10 cellular contexts compared by ENCODE assay signal in genomic region chr19:8343483-8343844, GRCh38. TPM values are rescaled to one million over a fixed set of nuclear protein-coding genes. Genes with fewer than 3 reads are reported as not detected.
DNase-seq lines count a peak whose midpoint lies in the region; ATAC-seq, FAIRE-seq and TF ChIP-seq lines count a peak whose summit lies in the region.
"Had no signal": no experiment of that assay in that cellular context is flagged by ENCODE, and none has a peak within 500 bp of the region (broad histone marks: within the 10 kb centered on the region; RNA-seq: fewer than 3 reads in every experiment).

No MANE protein-coding gene starts in this region.

- peak overlapping the region in 1 of 2 experiments; percentile 78; a peak in 1 of 4 replicates for H3K9ac ChIP-seq in K562 (ENCODE audit: insufficient read depth in 1 of 2, low read depth in 2 of 2, low read length in 2 of 2)

- FAIRE-seq in A549 (lab: Jason Lieb, UNC) (no peak), K562 (lab: Jason Lieb, UNC) (no peak), RCC 7860 (lab: Jason Lieb, UNC) (no peak)
- FAIRE-seq: bronchial epithelial cell, urothelium cell line had no signal

- POLR2A ChIA-PET in A549 (lab: Yijun Ruan, JAX) (no interaction called here), K562 (lab: Yijun Ruan, JAX) (interaction anchor here (0.6 to 0.8 kb wide), 3 partner anchors 8 to 48 kb away, joined by 3 to 5 read pairs (median 3); partner anchors contain the start of genes NDUFA7 and RPS28)
- POLR2A ChIA-PET in naive thymus-derived CD8-positive, alpha-beta T cell (lab: Charles Lee): interaction anchor here (1.3 kb wide), 1 partner anchor 11 kb away, joined by 4 read pairs; no protein-coding TSS in a partner anchor

- in situ Hi-C loops in HAP-1 (cut with MboI; ENCODE audit: low sequenced_read_pairs) (no loop called here), K562 (cut with MboI) (no loop called here), transverse colon (cut with MboI; ENCODE audit: low pct_ligation_motif_present in 1 of 4, low pct_unique_long_range_greater_than_20kb in 1 of 4, low sequenced_read_pairs in 3 of 4) (no loop called here)

- no TSS peak for BruUV-seq in K562 (replicated peaks; lab: Mats Ljungman, UMichigan)

- WGBS in A549 (ENCODE audit: missing lambda C conversion rate): 51% methylated on average over 11 of the region's 11 CpGs
- WGBS in K562 (ENCODE audit: insufficient coverage, low coverage, missing lambda C conversion rate): 28% methylated on average over 11 of the region's 11 CpGs
- WGBS in transverse colon (ENCODE audit: low coverage in 1 of 2), 2 donors: 34% methylated on average over 11 of the region's 11 CpGs; no CpG with 5 or more reads in 1 of the 2 donors

- H3K9me3 ChIP-seq in A549 (no peaks in the 10 kb centered on the region), HAP-1 (no peaks in the 10 kb centered on the region), K562 (replicated peaks; ENCODE audit: control insufficient read depth, insufficient read depth, low read depth, low read length) (no peaks in the 10 kb centered on the region), transverse colon (no peaks in the 10 kb centered on the region), mucosa of descending colon (no peaks in the 10 kb centered on the region)

- H3K27ac ChIP-seq in A549: no peak overlapping the region
- H3K27ac ChIP-seq in K562 (ENCODE audit: extremely low read depth, low read depth, low read length): no peak overlapping the region
- H3K27ac ChIP-seq in transverse colon: no peak overlapping the region

- H3K4me1 Mint-ChIP-seq in naive thymus-derived CD8-positive, alpha-beta T cell: peaks cover 5 to 21% (median 13%) of the 10 kb centered on the region in 4 donors

- H3K36me3 ChIP-seq in HAP-1 (replicated peaks) (no peaks in the 10 kb centered on the region), K562 (ENCODE audit: control insufficient read depth, insufficient read depth, low read length) (no peaks in the 10 kb centered on the region), transverse colon (no peaks in the 10 kb centered on the region), mucosa of descending colon (ENCODE audit: low read depth) (no peaks in the 10 kb centered on the region)

- CTCF ChIA-PET in A549 (lab: Yijun Ruan, JAX): interaction anchor here (2.2 to 6.6 kb wide), 2 partner anchors 9 to 10 kb away, joined by 6 to 43 read pairs; no protein-coding TSS in a partner anchor
- CTCF ChIA-PET in K562 (lab: Yijun Ruan, JAX; ENCODE audit: low intra/inter-chr PET ratio): no interaction called here

- TF ChIP-seq EP300 in A549 (IDR thresholded peaks at IDR 0.05) (no peak), K562 (IDR thresholded peaks at IDR 0.05; ENCODE audit: low read length) (no peak), transverse colon (IDR thresholded peaks at IDR 0.05; ENCODE audit: low read depth) (no peak)

- H3K9me1 ChIP-seq in K562 (ENCODE audit: control insufficient read depth, insufficient read depth, low read length): no peaks in the 10 kb centered on the region

- TF ChIP-seq POLR2A in A549 (IDR thresholded peaks at IDR 0.05; ENCODE audit: low read length) (no peak), K562 (conservative IDR thresholded peaks at IDR 0.05) (no peak), transverse colon (IDR thresholded peaks at IDR 0.05) (no peak)

- no peak for TF ChIP-seq CTCF in A549 (IDR thresholded peaks at IDR 0.05)
- no peak for TF ChIP-seq CTCF in K562 (IDR thresholded peaks at IDR 0.05 in 2 of 3, conservative IDR thresholded peaks at IDR 0.05 in 1 of 3; ENCODE audit: insufficient read depth in 2 of 3, low read depth in 1 of 3, low read length in 3 of 3)
- TF ChIP-seq CTCF in transverse colon (IDR thresholded peaks at IDR 0.05): no peak
- TF ChIP-seq CTCF in mucosa of descending colon (IDR thresholded peaks at IDR 0.05): no peak

- H3K4me1 ChIP-seq in A549 (peaks cover 9% of the 10 kb centered on the region; the same call in 2 of the 3 replicates), HAP-1 (peaks cover 7% of the 10 kb centered on the region), K562 (replicated peaks in 1 of 2; ENCODE audit: control insufficient read depth in 2 of 2, insufficient read depth in 2 of 2, low read length in 2 of 2) (peaks cover 0 to 25% of the 10 kb centered on the region in 2 experiments; a peak in 3 of 5 replicates), transverse colon (peaks cover 0 to 11% (median 6%) of the 10 kb centered on the region in 4 donors), mucosa of descending colon (ENCODE audit: low read depth) (peaks cover 3% of the 10 kb centered on the region)

- H3K9me3 Mint-ChIP-seq in naive thymus-derived CD8-positive, alpha-beta T cell: no peaks in the 10 kb centered on the region

- no peaks in the 10 kb centered on the region for H4K20me1 ChIP-seq in K562 (replicated peaks; ENCODE audit: control insufficient read depth, insufficient read depth, low read length)

- no peaks in the 10 kb centered on the region for H3K79me2 ChIP-seq in K562 (ENCODE audit: control insufficient read depth, insufficient read depth, low read length)

- H3K4me2 ChIP-seq in A549 (peak overlapping the region; percentile 71), K562 (ENCODE audit: insufficient read depth, low read length) (peak overlapping the region; percentile 74)

- H3K27ac Mint-ChIP-seq in naive thymus-derived CD8-positive, alpha-beta T cell: peak overlapping the region in 8 of 10 donors; percentile 13 to 88 (median 60)

- H3K27me3 ChIP-seq in HAP-1 (ENCODE audit: low read depth): no peaks in the 10 kb centered on the region
- 0 out of 5 replicates have a peak, but pooled peaks cover 0 to 3% of the 10 kb centered on the region in 2 experiments for H3K27me3 ChIP-seq in K562 (ENCODE audit: control insufficient read depth in 2 of 2, insufficient read depth in 2 of 2, low read length in 2 of 2)
- peaks cover 55% of the 10 kb centered on the region for H3K27me3 ChIP-seq in transverse colon

- H3K27me3 Mint-ChIP-seq in naive thymus-derived CD8-positive, alpha-beta T cell: peaks cover 0 to 6% (median 3%) of the 10 kb centered on the region in 5 donors

- H3K4me3 Mint-ChIP-seq in naive thymus-derived CD8-positive, alpha-beta T cell: peak overlapping the region; percentile 72 to 88 (median 85)

- H3K4me3 ChIP-seq in A549 (0 out of 3 replicates have a peak overlapping the region, but pooled peaks have one; percentile 44), HAP-1 (peak overlapping the region; percentile 58), K562 (peak overlapping the region; percentile 23), transverse colon (peak overlapping the region in 2 of 4 donors; percentile 42 to 46), mucosa of descending colon (no peak overlapping the region)

- no peak for DNase-seq in A549 (ENCODE audit: low read depth in 1 of 2, low spot score in 1 of 2)
- DNase-seq in HAP-1 (ENCODE audit: low spot score in 2 of 2): no peak
- DNase-seq in K562 (ENCODE audit: extremely low read depth in 1 of 4, low spot score in 3 of 4): no peak
- no peak for DNase-seq in naive thymus-derived CD8-positive, alpha-beta T cell
- no peak for DNase-seq in transverse colon
- no peak for DNase-seq in RCC 7860 (ENCODE audit: low spot score)
- no peak for DNase-seq in mucosa of descending colon

- H3K36me3 Mint-ChIP-seq in naive thymus-derived CD8-positive, alpha-beta T cell: no peaks in the 10 kb centered on the region

- TF ChIP-seq RAD21 in A549 (conservative IDR thresholded peaks at IDR 0.05 in 1 of 2, IDR thresholded peaks at IDR 0.05 in 1 of 2) (no peak), K562 (CRISPR knock-in tag; conservative IDR thresholded peaks at IDR 0.05 in 1 of 2, IDR thresholded peaks at IDR 0.05 in 1 of 2) (no peak)

- peak overlapping the region; percentile 90 for H2AFZ ChIP-seq in K562 (ENCODE audit: low read depth, low read length)

- ATAC-seq in A549: no peak
- ATAC-seq in K562: no peak
- ATAC-seq in naive thymus-derived CD8-positive, alpha-beta T cell: no peak
- no peak for ATAC-seq in GM21723 (IDR thresholded peaks at IDR 0.05; ENCODE audit: unreplicated experiment)
- no peak for ATAC-seq in mucosa of descending colon

- intact Hi-C loops in K562 (cut with micrococcal nuclease): loop anchor here (1.0 kb wide), 1 partner anchor 22 kb away; the partner anchor contains the start of genes NDUFA7 and RPS28
- intact Hi-C loops in transverse colon (cut with DNase I; ENCODE audit: low total_unique reads): no loop called here
- intact Hi-C loops in mucosa of descending colon (cut with DNase I, micrococcal nuclease): no loop called here

RNA-seq across cellular contexts. Expression of gene KANK3, which starts 0.4 kb away (rescaled TPM):
- 1.0 and 1.2 TPM in 2 replicates for polyA plus RNA-seq in A549 (2011; rRNA removed)
- 2.1 and 2.8 TPM in 2 replicates for polyA plus RNA-seq in A549 (2012; cell fraction: cytosol; rRNA removed)
- 4.1 and 5.7 TPM in 2 replicates for polyA plus RNA-seq in A549 (2012; cell fraction: nucleus; rRNA removed)
- 1.5 to 1.6 TPM (median 1.5 TPM) in 3 replicates for polyA plus RNA-seq in A549 (2017; fragmentation: RNase III; extraction: RNeasy Plus Mini Kit Qiagen cat#74134 plus additional on column Dnase treatment)
- 1.2 and 1.5 TPM in 2 replicates for polyA minus RNA-seq in A549 (2011; rRNA and poly(A)+ RNA removed)
- total RNA-seq in K562 (2011; cell fraction: chromatin; rRNA removed; ENCODE audit: low replicate concordance): 0.44 and 1.0 TPM in 2 replicates
- 0.53 and 0.83 TPM in 2 replicates for total RNA-seq in K562 (2011; cell fraction: nucleolus; rRNA removed)
- 0.76 and 0.95 TPM in 2 replicates for total RNA-seq in K562 (2011; cell fraction: nucleoplasm; rRNA removed)
- total RNA-seq in K562 (2014; rRNA removed): not detected in 2 replicates
- total RNA-seq in K562 (2014; rRNA removed; fragmentation: Illumina TruSeq; extraction: Trizol): not detected in 2 replicates
- total RNA-seq in K562 (2015; rRNA removed; fragmentation: Illumina TruSeq; extraction: Trizol): not detected in 2 replicates
- total RNA-seq in K562 (2021): 0.22 and 0.40 TPM in 2 replicates
- polyA plus RNA-seq in K562 (2011; rRNA removed): 0.08 TPM in 2 replicates
- 0.10 and 0.27 TPM in 2 replicates for polyA plus RNA-seq in K562 (2011; cell fraction: cytosol; rRNA removed)
- polyA plus RNA-seq in K562 (2011; cell fraction: nucleus; rRNA removed): 0.41 and 0.82 TPM in 2 replicates
- polyA plus RNA-seq in K562 (2012): 0.14 and 0.18 TPM in 2 replicates
- polyA plus RNA-seq in K562 (2014; fragmentation: Illumina TruSeq; extraction: Trizol): 0.06 TPM in 1 of 2 replicates, not detected in the other
- polyA plus RNA-seq in K562 (2014; fragmentation: Nextera tagmentation; extraction: Ambion mirVana): under 1 TPM in 1 of 2 experiments, not detected in 1; 0.03 TPM
- polyA plus RNA-seq in K562 (2014; rRNA removed): not detected in 2 replicates
- polyA minus RNA-seq in K562 (2011; rRNA and poly(A)+ RNA removed): not detected in 2 replicates
- polyA minus RNA-seq in K562 (2011; cell fraction: cytosol; rRNA and poly(A)+ RNA removed): not detected in 2 replicates
- polyA minus RNA-seq in K562 (2011; cell fraction: nucleus; rRNA and poly(A)+ RNA removed): 0.11 and 0.54 TPM in 2 replicates
- total RNA-seq in naive thymus-derived CD8-positive, alpha-beta T cell: 1 to 10 TPM; 1.4 to 3.3 TPM
- polyA plus RNA-seq in naive thymus-derived CD8-positive, alpha-beta T cell: 1 to 10 TPM in 2 of 3 donors, under 1 TPM in 1; 0.82 to 2.3 (median 1.5) TPM
- 10 to 100 TPM in 1 of 4 donors, 1 to 10 TPM in 3; 3.2 to 10.5 (median 4.1) TPM for total RNA-seq in transverse colon
- total RNA-seq in mucosa of descending colon: 10 to 100 TPM in 1 of 3 donors, 1 to 10 TPM in 2; 2.0 to 10.1 (median 3.3) TPM

RNA-seq across cellular contexts. Expression of gene ANGPTL4, which starts 20.5 kb away (rescaled TPM):
- polyA plus RNA-seq in A549 (2011; rRNA removed) (30.8 and 32.6 TPM in 2 replicates), A549 (2017; fragmentation: RNase III; extraction: RNeasy Plus Mini Kit Qiagen cat#74134 plus additional on column Dnase treatment) (12.3 to 18.1 TPM (median 15.1 TPM) in 3 replicates), K562 (2011; rRNA removed) (0.64 and 0.77 TPM in 2 replicates), K562 (2014; fragmentation: Illumina TruSeq; extraction: Trizol) (0.32 TPM in 1 of 2 replicates, not detected in the other), K562 (2014; fragmentation: Nextera tagmentation; extraction: Ambion mirVana) (not detected), K562 (2014; rRNA removed) (0.15 and 0.85 TPM in 2 replicates)
- polyA plus RNA-seq in A549 (2012; cell fraction: cytosol; rRNA removed): 48.7 and 67.4 TPM in 2 replicates
- 203 and 238 TPM in 2 replicates for polyA plus RNA-seq in A549 (2012; cell fraction: nucleus; rRNA removed)
- polyA minus RNA-seq in A549 (2011; rRNA and poly(A)+ RNA removed): 15.6 and 19.4 TPM in 2 replicates
- total RNA-seq in K562 (2011; cell fraction: chromatin; rRNA removed; ENCODE audit: low replicate concordance): 0.35 and 2.5 TPM in 2 replicates
- 1.8 and 4.8 TPM in 2 replicates for total RNA-seq in K562 (2011; cell fraction: nucleolus; rRNA removed)
- total RNA-seq in K562 (2011; cell fraction: nucleoplasm; rRNA removed): 1.4 and 1.8 TPM in 2 replicates
- total RNA-seq in K562 (2014; rRNA removed) (0.05 and 0.33 TPM in 2 replicates), K562 (2014; rRNA removed; fragmentation: Illumina TruSeq; extraction: Trizol) (not detected in 2 replicates), K562 (2015; rRNA removed; fragmentation: Illumina TruSeq; extraction: Trizol) (0.08 and 0.22 TPM in 2 replicates), K562 (2021) (0.20 and 0.24 TPM in 2 replicates), transverse colon (100 to 1,000 TPM in 1 of 4 donors, 10 to 100 TPM in 1, 1 to 10 TPM in 2; 2.3 to 123 (median 10.3) TPM), mucosa of descending colon (1 to 10 TPM; 2.8 to 9.5 (median 2.9) TPM)
- 0.46 and 3.3 TPM in 2 replicates for polyA plus RNA-seq in K562 (2011; cell fraction: cytosol; rRNA removed)
- polyA plus RNA-seq in K562 (2011; cell fraction: nucleus; rRNA removed): 0.94 and 4.1 TPM in 2 replicates
- 0.61 and 0.65 TPM in 2 replicates for polyA plus RNA-seq in K562 (2012)
- 0.46 TPM in 1 of 2 replicates, not detected in the other for polyA minus RNA-seq in K562 (2011; rRNA and poly(A)+ RNA removed)
- 2.3 TPM in 1 of 2 replicates, not detected in the other for polyA minus RNA-seq in K562 (2011; cell fraction: cytosol; rRNA and poly(A)+ RNA removed)
- polyA minus RNA-seq in K562 (2011; cell fraction: nucleus; rRNA and poly(A)+ RNA removed): 0.78 and 1.8 TPM in 2 replicates
- not detected for total RNA-seq in naive thymus-derived CD8-positive, alpha-beta T cell
- under 1 TPM in 1 of 3 donors, not detected in 2; 0.23 TPM for polyA plus RNA-seq in naive thymus-derived CD8-positive, alpha-beta T cell

RNA-seq across cellular contexts. Expression of gene RPS28, which starts 22.2 kb away (rescaled TPM):
- polyA plus RNA-seq in A549 (2011; rRNA removed) (374 and 406 TPM in 2 replicates), A549 (2017; fragmentation: RNase III; extraction: RNeasy Plus Mini Kit Qiagen cat#74134 plus additional on column Dnase treatment) (399 to 449 TPM (median 404 TPM) in 3 replicates), K562 (2011; rRNA removed) (662 and 1,013 TPM in 2 replicates), K562 (2014; fragmentation: Illumina TruSeq; extraction: Trizol) (866 and 1,057 TPM in 2 replicates), K562 (2014; fragmentation: Nextera tagmentation; extraction: Ambion mirVana) (1,000 to 10,000 TPM; 2,724 to 2,827 TPM), K562 (2014; rRNA removed) (1,303 and 1,847 TPM in 2 replicates)
- 710 and 713 TPM in 2 replicates for polyA plus RNA-seq in A549 (2012; cell fraction: cytosol; rRNA removed)
- 369 and 438 TPM in 2 replicates for polyA plus RNA-seq in A549 (2012; cell fraction: nucleus; rRNA removed)
- polyA minus RNA-seq in A549 (2011; rRNA and poly(A)+ RNA removed): 95.9 and 197 TPM in 2 replicates
- total RNA-seq in K562 (2011; cell fraction: chromatin; rRNA removed; ENCODE audit: low replicate concordance): 88.1 and 153 TPM in 2 replicates
- 167 TPM in 2 replicates for total RNA-seq in K562 (2011; cell fraction: nucleolus; rRNA removed)
- 206 and 397 TPM in 2 replicates for total RNA-seq in K562 (2011; cell fraction: nucleoplasm; rRNA removed)
- total RNA-seq in K562 (2014; rRNA removed) (1,864 and 2,438 TPM in 2 replicates), K562 (2014; rRNA removed; fragmentation: Illumina TruSeq; extraction: Trizol) (130 and 165 TPM in 2 replicates), K562 (2015; rRNA removed; fragmentation: Illumina TruSeq; extraction: Trizol) (471 and 527 TPM in 2 replicates), K562 (2021) (2,747 and 3,081 TPM in 2 replicates), transverse colon (100 to 1,000 TPM; 275 to 526 (median 413) TPM), mucosa of descending colon (1,000 to 10,000 TPM; 1,101 to 1,558 (median 1,449) TPM)
- polyA plus RNA-seq in K562 (2011; cell fraction: cytosol; rRNA removed): 1,028 and 1,084 TPM in 2 replicates
- 641 and 754 TPM in 2 replicates for polyA plus RNA-seq in K562 (2011; cell fraction: nucleus; rRNA removed)
- 3,105 and 3,833 TPM in 2 replicates for polyA plus RNA-seq in K562 (2012)
- 177 and 211 TPM in 2 replicates for polyA minus RNA-seq in K562 (2011; rRNA and poly(A)+ RNA removed)
- polyA minus RNA-seq in K562 (2011; cell fraction: cytosol; rRNA and poly(A)+ RNA removed): 416 and 590 TPM in 2 replicates
- polyA minus RNA-seq in K562 (2011; cell fraction: nucleus; rRNA and poly(A)+ RNA removed): 61.5 and 90.0 TPM in 2 replicates
- 1,000 to 10,000 TPM; 3,024 to 3,108 TPM for total RNA-seq in naive thymus-derived CD8-positive, alpha-beta T cell
- polyA plus RNA-seq in naive thymus-derived CD8-positive, alpha-beta T cell: 1,000 to 10,000 TPM; 3,764 to 4,165 (median 4,042) TPM

RNA-seq across cellular contexts. Expression of gene NDUFA7, which starts 22.3 kb away (rescaled TPM):
- polyA plus RNA-seq in A549 (2011; rRNA removed): 29.7 and 44.5 TPM in 2 replicates
- polyA plus RNA-seq in A549 (2012; cell fraction: cytosol; rRNA removed): 88.3 and 93.3 TPM in 2 replicates
- polyA plus RNA-seq in A549 (2012; cell fraction: nucleus; rRNA removed): 74.6 and 91.8 TPM in 2 replicates
- 29.0 to 44.0 TPM (median 40.2 TPM) in 3 replicates for polyA plus RNA-seq in A549 (2017; fragmentation: RNase III; extraction: RNeasy Plus Mini Kit Qiagen cat#74134 plus additional on column Dnase treatment)
- 35.1 and 58.5 TPM in 2 replicates for polyA minus RNA-seq in A549 (2011; rRNA and poly(A)+ RNA removed)
- 14.3 and 43.7 TPM in 2 replicates for total RNA-seq in K562 (2011; cell fraction: chromatin; rRNA removed; ENCODE audit: low replicate concordance)
- total RNA-seq in K562 (2011; cell fraction: nucleolus; rRNA removed): 43.4 and 46.7 TPM in 2 replicates
- total RNA-seq in K562 (2011; cell fraction: nucleoplasm; rRNA removed): 37.7 and 37.8 TPM in 2 replicates
- 114 and 148 TPM in 2 replicates for total RNA-seq in K562 (2014; rRNA removed)
- 49.8 and 70.8 TPM in 2 replicates for total RNA-seq in K562 (2014; rRNA removed; fragmentation: Illumina TruSeq; extraction: Trizol)
- total RNA-seq in K562 (2015; rRNA removed; fragmentation: Illumina TruSeq; extraction: Trizol): 134 and 142 TPM in 2 replicates
- 101 and 105 TPM in 2 replicates for total RNA-seq in K562 (2021)
- polyA plus RNA-seq in K562 (2011; rRNA removed): 79.6 and 135 TPM in 2 replicates
- 201 and 321 TPM in 2 replicates for polyA plus RNA-seq in K562 (2011; cell fraction: cytosol; rRNA removed)
- 93.7 and 110 TPM in 2 replicates for polyA plus RNA-seq in K562 (2011; cell fraction: nucleus; rRNA removed)
- polyA plus RNA-seq in K562 (2012): 150 and 163 TPM in 2 replicates
- polyA plus RNA-seq in K562 (2014; fragmentation: Illumina TruSeq; extraction: Trizol): 212 and 228 TPM in 2 replicates
- polyA plus RNA-seq in K562 (2014; fragmentation: Nextera tagmentation; extraction: Ambion mirVana): 100 to 1,000 TPM; 312 to 348 TPM
- polyA plus RNA-seq in K562 (2014; rRNA removed): 152 and 187 TPM in 2 replicates
- 23.9 and 35.3 TPM in 2 replicates for polyA minus RNA-seq in K562 (2011; rRNA and poly(A)+ RNA removed)
- polyA minus RNA-seq in K562 (2011; cell fraction: cytosol; rRNA and poly(A)+ RNA removed): 67.7 and 108 TPM in 2 replicates
- 13.7 and 28.9 TPM in 2 replicates for polyA minus RNA-seq in K562 (2011; cell fraction: nucleus; rRNA and poly(A)+ RNA removed)
- 10 to 100 TPM; 28.5 to 35.3 TPM for total RNA-seq in naive thymus-derived CD8-positive, alpha-beta T cell
- polyA plus RNA-seq in naive thymus-derived CD8-positive, alpha-beta T cell: 100 to 1,000 TPM; 117 to 136 (median 135) TPM
- 10 to 100 TPM; 11.2 to 40.0 (median 18.6) TPM for total RNA-seq in transverse colon
- 10 to 100 TPM; 35.3 to 65.9 (median 35.5) TPM for total RNA-seq in mucosa of descending colon

RNA-seq across cellular contexts. Expression of gene CD320, which starts 35.3 kb away (rescaled TPM):
- polyA plus RNA-seq in A549 (2011; rRNA removed) (27.4 and 28.8 TPM in 2 replicates), A549 (2017; fragmentation: RNase III; extraction: RNeasy Plus Mini Kit Qiagen cat#74134 plus additional on column Dnase treatment) (51.9 to 54.2 TPM (median 54.1 TPM) in 3 replicates), K562 (2011; rRNA removed) (34.4 and 42.4 TPM in 2 replicates), K562 (2014; fragmentation: Illumina TruSeq; extraction: Trizol) (29.4 and 47.0 TPM in 2 replicates), K562 (2014; fragmentation: Nextera tagmentation; extraction: Ambion mirVana) (1 to 10 TPM in 1 of 2 experiments, under 1 TPM in 1; 0.45 to 2.5 TPM), K562 (2014; rRNA removed) (75.0 and 81.0 TPM in 2 replicates)
- polyA plus RNA-seq in A549 (2012; cell fraction: cytosol; rRNA removed): 130 and 158 TPM in 2 replicates
- 175 and 229 TPM in 2 replicates for polyA plus RNA-seq in A549 (2012; cell fraction: nucleus; rRNA removed)
- 11.4 and 16.0 TPM in 2 replicates for polyA minus RNA-seq in A549 (2011; rRNA and poly(A)+ RNA removed)
- total RNA-seq in K562 (2011; cell fraction: chromatin; rRNA removed; ENCODE audit: low replicate concordance): 13.8 and 50.6 TPM in 2 replicates
- 113 and 115 TPM in 2 replicates for total RNA-seq in K562 (2011; cell fraction: nucleolus; rRNA removed)
- 51.0 and 58.3 TPM in 2 replicates for total RNA-seq in K562 (2011; cell fraction: nucleoplasm; rRNA removed)
- total RNA-seq in K562 (2014; rRNA removed) (71.4 and 100 TPM in 2 replicates), K562 (2014; rRNA removed; fragmentation: Illumina TruSeq; extraction: Trizol) (7.9 and 13.3 TPM in 2 replicates), K562 (2015; rRNA removed; fragmentation: Illumina TruSeq; extraction: Trizol) (42.3 and 45.6 TPM in 2 replicates), K562 (2021) (94.5 and 97.0 TPM in 2 replicates), transverse colon (10 to 100 TPM in 3 of 4 donors, 1 to 10 TPM in 1; 9.4 to 73.2 (median 41.0) TPM), mucosa of descending colon (10 to 100 TPM; 33.2 to 45.8 (median 41.7) TPM)
- polyA plus RNA-seq in K562 (2011; cell fraction: cytosol; rRNA removed): 79.7 and 224 TPM in 2 replicates
- polyA plus RNA-seq in K562 (2011; cell fraction: nucleus; rRNA removed): 32.2 and 55.2 TPM in 2 replicates
- 63.8 and 67.0 TPM in 2 replicates for polyA plus RNA-seq in K562 (2012)
- 4.9 and 8.8 TPM in 2 replicates for polyA minus RNA-seq in K562 (2011; rRNA and poly(A)+ RNA removed)
- 23.0 and 32.5 TPM in 2 replicates for polyA minus RNA-seq in K562 (2011; cell fraction: cytosol; rRNA and poly(A)+ RNA removed)
- polyA minus RNA-seq in K562 (2011; cell fraction: nucleus; rRNA and poly(A)+ RNA removed): 8.1 and 8.7 TPM in 2 replicates
- 10 to 100 TPM; 33.9 to 34.4 TPM for total RNA-seq in naive thymus-derived CD8-positive, alpha-beta T cell
- 10 to 100 TPM; 51.9 to 58.0 (median 56.8) TPM for polyA plus RNA-seq in naive thymus-derived CD8-positive, alpha-beta T cell

Comparison
In these comparisons a context has a peak if more than half of its experiments do, and no peak if none do; other contexts are left out.
1. Of the 35 proteins assayed by ChIP-seq in both K562 and A549: peak only in K562: PHF8; only in A549: none; in both: none; in neither: 34.